In genomic region chr10:63384675-63385074, GRCh38 we compare ENCODE assay signal across 15 cellular contexts.
DNase-seq lines count a peak whose midpoint lies in the region; ATAC-seq and TF ChIP-seq lines count a peak whose summit lies in the region.
"Had no signal": no experiment of that assay in that cellular context is flagged by ENCODE, and none has a peak within 500 bp of the region (broad histone marks: within the 10 kb centered on the region; RNA-seq: fewer than 3 reads in every experiment).

No MANE protein-coding gene starts in this region.

- intact Hi-C loops in left ventricle myocardium superior (cut with micrococcal nuclease) (no loop called here), IMR-90 (cut with micrococcal nuclease) (no loop called here)

- H3K9me3 Mint-ChIP-seq in chondrocyte (ENCODE audit: low read depth) (peaks cover 4% of the 10 kb centered on the region), progenitor cell of endocrine pancreas (ENCODE audit: low read depth) (peaks cover 14% of the 10 kb centered on the region)

- dilution Hi-C loops in IMR-90 (cut with HindIII; ENCODE audit: low sequenced_read_pairs, unreplicated experiment), result no loop called here

- TF ChIP-seq CTCF in right atrium auricular region (IDR thresholded peaks at IDR 0.05) (no peak), IMR-90 (conservative IDR thresholded peaks at IDR 0.05; ENCODE audit: low read depth, low read length) (no peak), chondrocyte (IDR thresholded peaks at IDR 0.05) (no peak), progenitor cell of endocrine pancreas (IDR thresholded peaks at IDR 0.05; ENCODE audit: unreplicated experiment) (no peak)

- in situ Hi-C loops in IMR-90 (cut with MboI; ENCODE audit: low sequenced_read_pairs), result no loop called here

- H3K36me3 Mint-ChIP-seq in chondrocyte (ENCODE audit: low read depth) (no peaks in the 10 kb centered on the region), progenitor cell of endocrine pancreas (ENCODE audit: insufficient read depth) (peaks cover 14% of the 10 kb centered on the region)

- H2AK9ac ChIP-seq in IMR-90 (replicated peaks; ENCODE audit: low read depth, low read length, poor library complexity), result no peak overlapping the region

- H4K5ac ChIP-seq in IMR-90 (ENCODE audit: low read depth, low read length), result no peak overlapping the region

- H3K56ac ChIP-seq in IMR-90 (ENCODE audit: extremely low read depth, insufficient read depth, low read length), result no peak overlapping the region

- no peak for DNase-seq in left ventricle myocardium superior
- DNase-seq in right atrium auricular region (ENCODE audit: low spot score), result no peak
- no peak for DNase-seq in IMR-90
- no peak for DNase-seq in chondrocyte (ENCODE audit: low spot score)
- DNase-seq in progenitor cell of endocrine pancreas (ENCODE audit: low spot score, unreplicated experiment), result no peak
- DNase-seq: CD8-positive, alpha-beta T cell; COR-L47; DMS153; DMS79 treated with DMSO at 0.1 percent for 48 hours; EL; H7 had no signal

- H2BK5ac ChIP-seq in IMR-90 (ENCODE audit: low read depth, low read length, poor library complexity, severe bottlenecking), result no peak overlapping the region

- H3K4me1 Mint-ChIP-seq in chondrocyte (ENCODE audit: low read depth), result peaks cover 48% of the 10 kb centered on the region
- peaks cover 9% of the 10 kb centered on the region for H3K4me1 Mint-ChIP-seq in progenitor cell of endocrine pancreas (ENCODE audit: low read depth)

- H3K18ac ChIP-seq in IMR-90 (ENCODE audit: low read depth, low read length), result no peak overlapping the region

- H2BK20ac ChIP-seq in IMR-90 (ENCODE audit: low read depth, low read length), result no peak overlapping the region

- peaks cover 35 to 53% of the 10 kb centered on the region in 2 experiments for H3K79me1 ChIP-seq in IMR-90 (ENCODE audit: low read depth in 1 of 2, low read length in 2 of 2)

- no peak overlapping the region for H2BK120ac ChIP-seq in IMR-90 (ENCODE audit: low read depth, low read length)

- H3K14ac ChIP-seq in IMR-90 (replicated peaks; ENCODE audit: low read depth, low read length), result no peak overlapping the region

- H3K36me3 ChIP-seq in right atrium auricular region (no peaks in the 10 kb centered on the region), IMR-90 (ENCODE audit: control insufficient read depth, insufficient read depth, low read length) (0 out of 2 replicates have a peak, but pooled peaks cover 1% of the 10 kb centered on the region)

- H4K8ac ChIP-seq in IMR-90 (ENCODE audit: low read depth in 2 of 2, low read length in 2 of 2), result no peak overlapping the region

- no peak overlapping the region for H3K4ac ChIP-seq in IMR-90 (ENCODE audit: low read depth, low read length)

- no peak overlapping the region for H3K4me2 ChIP-seq in IMR-90 (ENCODE audit: low read depth, low read length)
- H3K4me2 ChIP-seq: A549 had no signal

- H3K9me3 ChIP-seq in right atrium auricular region (no peaks in the 10 kb centered on the region), IMR-90 (ENCODE audit: control insufficient read depth, insufficient read depth, low read length) (no peaks in the 10 kb centered on the region)
- H3K9me3 ChIP-seq: A549 had no signal

- no peak overlapping the region for H2BK15ac ChIP-seq in IMR-90 (ENCODE audit: low read depth, low read length)

- no peak overlapping the region for H3K4me3 ChIP-seq in right atrium auricular region
- no peak overlapping the region for H3K4me3 ChIP-seq in IMR-90 (ENCODE audit: insufficient read depth, low read depth, low read length)
- H3K4me3 ChIP-seq: A549, GM23248 had no signal

- H4K20me1 ChIP-seq in IMR-90 (ENCODE audit: insufficient read depth, low read length), result peaks cover 41% of the 10 kb centered on the region

- H3K23ac ChIP-seq in IMR-90 (ENCODE audit: low read depth, low read length), result peak overlapping the region; percentile 64; the same call in 1 of the 2 replicates

- TF ChIP-seq RAD21 in IMR-90 (IDR thresholded peaks at IDR 0.05; ENCODE audit: low read length), result no peak

- H3K27me3 Mint-ChIP-seq in chondrocyte (ENCODE audit: low read depth), result no peaks in the 10 kb centered on the region
- no peaks in the 10 kb centered on the region for H3K27me3 Mint-ChIP-seq in progenitor cell of endocrine pancreas

- no peak overlapping the region for H2AFZ ChIP-seq in IMR-90 (replicated peaks; ENCODE audit: low read length, poor library complexity)
- H2AFZ ChIP-seq: GM23248 had no signal

- TF ChIP-seq POLR2A in IMR-90 (IDR thresholded peaks at IDR 0.05; ENCODE audit: low read depth, low read length), result no peak

- H4K91ac ChIP-seq in IMR-90 (ENCODE audit: insufficient read depth, low read depth, low read length), result no peak overlapping the region

- ATAC-seq in left ventricle myocardium superior, result peak; percentile 32
- ATAC-seq in IMR-90 (ENCODE audit: low read depth), result no peak
- no peak for ATAC-seq in HG03565 (IDR thresholded peaks at IDR 0.05; ENCODE audit: unreplicated experiment)
- ATAC-seq: A549; CD8-positive, alpha-beta T cell had no signal

- H3K4me3 Mint-ChIP-seq in chondrocyte (ENCODE audit: unreplicated experiment) (no peak overlapping the region), progenitor cell of endocrine pancreas (ENCODE audit: low read depth) (no peak overlapping the region)
- H3K4me3 Mint-ChIP-seq: CD8-positive, alpha-beta T cell had no signal

- WGBS in IMR-90 (ENCODE audit: extremely low coverage in 2 of 2, insufficient read length in 1 of 2), 2 experiments, result 0% methylated on average over 1 of the region's 2 CpGs; no CpG with 5 or more reads in 1 of the 2 experiments

- H3K4me1 ChIP-seq in right atrium auricular region, result peaks cover 0 to 7% of the 10 kb centered on the region in 2 donors
- peaks cover 5% of the 10 kb centered on the region; the same call in 1 of the 2 replicates for H3K4me1 ChIP-seq in IMR-90 (ENCODE audit: control insufficient read depth, insufficient read depth, low read length)

- POLR2A ChIA-PET in IMR-90 (lab: Charles Lee; ENCODE audit: unreplicated experiment), result no interaction called here

- no peak overlapping the region for H3K9ac ChIP-seq in IMR-90 (ENCODE audit: low read depth, low read length)
- H3K9ac ChIP-seq: GM23248 had no signal

- no peaks in the 10 kb centered on the region for H3K27me3 ChIP-seq in right atrium auricular region
- H3K27me3 ChIP-seq in IMR-90 (ENCODE audit: control insufficient read depth, insufficient read depth, low read length), result no peaks in the 10 kb centered on the region

- no peak overlapping the region for H2AK5ac ChIP-seq in IMR-90 (ENCODE audit: low read depth, low read length)

- peaks cover 19% of the 10 kb centered on the region for H3K9me1 ChIP-seq in IMR-90 (ENCODE audit: insufficient read depth, low read length)

- H3K27ac ChIP-seq in right atrium auricular region, result no peak overlapping the region
- H3K27ac ChIP-seq in IMR-90 (ENCODE audit: insufficient read depth, low read length), result no peak overlapping the region
- H3K27ac ChIP-seq: A549, GM23248 had no signal

- BruUV-seq in IMR-90 (replicated peaks; lab: Mats Ljungman, UMichigan), result no TSS peak

- H3K27ac Mint-ChIP-seq in chondrocyte (ENCODE audit: unreplicated experiment) (peak overlapping the region; percentile 27), progenitor cell of endocrine pancreas (no peak overlapping the region)
- H3K27ac Mint-ChIP-seq: CD14-positive monocyte; CD8-positive, alpha-beta T cell had no signal

- CTCF ChIA-PET in IMR-90 (lab: Yijun Ruan, JAX), result no interaction called here

TF ChIP-seq in IMR-90, 13 proteins besides CTCF, POLR2A, EP300 and RAD21:
- no peak for TF ChIP-seq MAZ (IDR thresholded peaks at IDR 0.05; ENCODE audit: borderline replicate concordance, low read depth, low read length)
- TF ChIP-seq SMC3 (IDR thresholded peaks at IDR 0.05; ENCODE audit: low read depth, low read length), result no peak
- no peak for TF ChIP-seq NFE2L2 (IDR thresholded peaks at IDR 0.05; ENCODE audit: low read depth, low read length)
- no peak for TF ChIP-seq ELK1 (IDR thresholded peaks at IDR 0.05; ENCODE audit: borderline replicate concordance, low read depth, low read length)
- no peak for TF ChIP-seq BHLHE40 (IDR thresholded peaks at IDR 0.05; ENCODE audit: low read depth, low read length)
- no peak for TF ChIP-seq USF2 (IDR thresholded peaks at IDR 0.05; ENCODE audit: low read depth, low read length)
- no peak for TF ChIP-seq MXI1 (IDR thresholded peaks at IDR 0.05; ENCODE audit: borderline replicate concordance, low read depth, low read length)
- no peak for TF ChIP-seq CEBPB (IDR thresholded peaks at IDR 0.05; ENCODE audit: low read depth, low read length)
- TF ChIP-seq RCOR1 (IDR thresholded peaks at IDR 0.05; ENCODE audit: insufficient replicate concordance, low read length), result no peak
- no peak for TF ChIP-seq RFX5 (IDR thresholded peaks at IDR 0.05; ENCODE audit: low read depth, low read length)
- TF ChIP-seq FOS (IDR thresholded peaks at IDR 0.05; ENCODE audit: low read depth, low read length), result no peak
- TF ChIP-seq CHD1 (IDR thresholded peaks at IDR 0.05; ENCODE audit: low read depth, low read length), result no peak
- no peak for TF ChIP-seq MAFK (IDR thresholded peaks at IDR 0.05; ENCODE audit: low read depth, low read length)
